8 cellular contexts compared by ENCODE assay signal in the genomic region with DNA sequence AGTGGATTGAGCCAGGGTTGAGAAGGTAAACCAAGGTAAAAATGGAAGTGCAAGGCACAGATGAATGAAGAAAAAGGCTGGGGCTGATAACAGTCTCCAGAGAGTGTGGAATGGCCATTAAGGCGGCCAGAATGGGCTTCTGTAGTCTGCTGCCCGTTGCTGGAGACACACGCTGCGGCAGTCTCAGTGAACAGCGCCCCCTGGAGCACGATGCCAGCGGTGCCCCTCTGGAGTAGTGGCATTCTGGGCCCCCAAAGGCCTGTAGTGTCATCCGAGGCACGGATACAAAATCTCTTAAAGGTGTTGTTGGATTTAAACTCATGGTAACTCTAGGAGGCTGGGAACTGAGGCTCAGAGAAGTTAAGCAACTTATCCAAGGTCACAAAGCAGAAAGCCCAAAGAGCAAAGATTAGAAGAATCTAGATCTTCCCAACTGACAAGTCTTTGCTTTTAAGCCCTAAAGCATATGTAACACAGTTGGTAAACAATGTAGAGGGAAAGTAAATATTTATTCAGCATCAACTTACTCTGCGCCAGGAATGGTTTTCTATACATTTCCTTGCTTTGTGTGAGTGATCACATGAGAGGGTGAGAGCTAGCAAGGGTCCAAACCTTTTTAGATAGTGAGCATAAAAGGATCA. TPM values are rescaled to one million over a fixed set of nuclear protein-coding genes. Genes with fewer than 3 reads are reported as not detected.
DNase-seq lines count a peak whose midpoint lies in the region; ATAC-seq and TF ChIP-seq lines count a peak whose summit lies in the region.

No MANE protein-coding gene starts in this region.

- no peaks in the 10 kb centered on the region for H4K20me1 ChIP-seq in osteoblast (ENCODE audit: insufficient read depth, low read length)

- TF ChIP-seq CTCF in epithelial cell of esophagus (IDR thresholded peaks at IDR 0.05; ENCODE audit: insufficient read depth, low read depth, low read length, missing control alignments): peak; percentile 42
- TF ChIP-seq CTCF in osteoblast (IDR thresholded peaks at IDR 0.05; ENCODE audit: extremely low read depth, low read depth, low read length): peak; percentile 83

- H2AFZ ChIP-seq in osteoblast (ENCODE audit: low read length): no peak overlapping the region

- H3K4me3 Mint-ChIP-seq in activated CD8-positive, alpha-beta T cell treated with anti-CD3 and anti-CD28 coated beads, Interleukin-2, amount 10 ng/mL, durations not matched to agents 7 days and 5 days: no peak overlapping the region

- peak; percentile 73 for ATAC-seq in HG02623 (IDR thresholded peaks at IDR 0.05; ENCODE audit: unreplicated experiment)
- ATAC-seq in activated CD8-positive, alpha-beta T cell treated with anti-CD3 and anti-CD28 coated beads, Interleukin-2, amount 10 ng/mL, durations not matched to agents 7 days and 5 days: peak; percentile 77

- POLR2A ChIA-PET in activated CD8-positive, alpha-beta T cell treated with anti-CD3 and anti-CD28 coated beads, Interleukin-2, amount 10 ng/mL, durations not matched to agents 7 days and 5 days (lab: Charles Lee): no interaction called here

- peak; percentile 10 to 31 for DNase-seq in NCI-H2081 (lab: John Stamatoyannopoulos, UW)
- DNase-seq in NCI-H2081 treated with DMSO at 0.1 percent for 48 hours (lab: John Stamatoyannopoulos, UW): no peak
- DNase-seq in NCI-H146 (lab: John Stamatoyannopoulos, UW): peak; percentile 18
- peak; percentile 73 for DNase-seq in activated CD8-positive, alpha-beta T cell treated with anti-CD3 and anti-CD28 coated beads, Interleukin-2, amount 10 ng/mL, durations not matched to agents 7 days and 5 days
- peak; percentile 42 for DNase-seq in epithelial cell of esophagus (ENCODE audit: low read depth)
- peak; percentile 84 for DNase-seq in osteoblast (ENCODE audit: insufficient read length, low spot score, missing footprints)
- DNase-seq in NCI-H1436 treated with DMSO at 0.1 percent for 48 hours (lab: John Stamatoyannopoulos, UW): no peak

- no peaks in the 10 kb centered on the region for H3K36me3 ChIP-seq in osteoblast (ENCODE audit: insufficient read depth, low read length)

- CTCF ChIA-PET in activated CD8-positive, alpha-beta T cell treated with anti-CD3 and anti-CD28 coated beads, Interleukin-2, amount 10 ng/mL, durations not matched to agents 7 days and 5 days (lab: Charles Lee): interaction anchor here (0.5 to 7.0 kb wide), 13 partner anchors 10 to 691 kb away, joined by 3 to 61 read pairs (median 4); no protein-coding TSS in a partner anchor

- H3K4me1 ChIP-seq in osteoblast (ENCODE audit: insufficient read depth, low read length): no peaks in the 10 kb centered on the region

- no peak overlapping the region for H3K27ac ChIP-seq in osteoblast (ENCODE audit: low read depth, low read length)

- no peaks in the 10 kb centered on the region for H3K9me3 ChIP-seq in osteoblast (ENCODE audit: low read depth, low read length)

- peaks cover 12% of the 10 kb centered on the region for H3K27me3 ChIP-seq in osteoblast (ENCODE audit: insufficient read depth, low read length)

- H3K79me2 ChIP-seq in osteoblast (ENCODE audit: insufficient read depth, low read length): no peaks in the 10 kb centered on the region

- peaks cover 23% of the 10 kb centered on the region for H3K4me1 Mint-ChIP-seq in activated CD8-positive, alpha-beta T cell treated with anti-CD3 and anti-CD28 coated beads, Interleukin-2, amount 10 ng/mL, durations not matched to agents 7 days and 5 days (ENCODE audit: low read depth)

- H3K27me3 Mint-ChIP-seq in activated CD8-positive, alpha-beta T cell treated with anti-CD3 and anti-CD28 coated beads, Interleukin-2, amount 10 ng/mL, durations not matched to agents 7 days and 5 days (ENCODE audit: low read depth): no peaks in the 10 kb centered on the region

- no peak overlapping the region for H3K4me3 ChIP-seq in epithelial cell of esophagus (ENCODE audit: low read length)
- H3K4me3 ChIP-seq in osteoblast (ENCODE audit: insufficient read depth, low read length): no peak overlapping the region

- H3K36me3 Mint-ChIP-seq in activated CD8-positive, alpha-beta T cell treated with anti-CD3 and anti-CD28 coated beads, Interleukin-2, amount 10 ng/mL, durations not matched to agents 7 days and 5 days (ENCODE audit: low read depth): no peaks in the 10 kb centered on the region

- H3K27ac Mint-ChIP-seq in activated CD8-positive, alpha-beta T cell treated with anti-CD3 and anti-CD28 coated beads, Interleukin-2, amount 10 ng/mL, durations not matched to agents 7 days and 5 days: no peak overlapping the region

- no peaks in the 10 kb centered on the region for H3K9me3 Mint-ChIP-seq in activated CD8-positive, alpha-beta T cell treated with anti-CD3 and anti-CD28 coated beads, Interleukin-2, amount 10 ng/mL, durations not matched to agents 7 days and 5 days (ENCODE audit: insufficient read depth)

- no peak overlapping the region for H3K4me2 ChIP-seq in osteoblast (ENCODE audit: insufficient read depth, low read length)

RNA-seq across cellular contexts. Expression of gene KCNJ1, which starts 18.2 kb away (rescaled TPM):
- total RNA-seq in activated CD8-positive, alpha-beta T cell treated with anti-CD3 and anti-CD28 coated beads, Interleukin-2, amount 10 ng/mL, durations not matched to agents 7 days and 5 days: not detected
- not detected in 2 replicates for total RNA-seq in osteoblast

RNA-seq across cellular contexts. Expression of gene KCNJ5, which starts 42.2 kb away (rescaled TPM):
- not detected for total RNA-seq in activated CD8-positive, alpha-beta T cell treated with anti-CD3 and anti-CD28 coated beads, Interleukin-2, amount 10 ng/mL, durations not matched to agents 7 days and 5 days
- total RNA-seq in osteoblast: 0.29 and 0.36 TPM in 2 replicates

Comparison
In these comparisons a context has a peak if more than half of its experiments do, and no peak if none do; other contexts are left out.
1. DNase-seq: peak in NCI-H2081 (2 of 2), NCI-H146 (single experiment), activated CD8-positive, alpha-beta T cell treated with anti-CD3 and anti-CD28 coated beads, Interleukin-2, amount 10 ng/mL, durations not matched to agents 7 days and 5 days (single experiment), epithelial cell of esophagus (single experiment) and osteoblast (single experiment); none in NCI-H2081 treated with DMSO at 0.1 percent for 48 hours (single experiment) and NCI-H1436 treated with DMSO at 0.1 percent for 48 hours (single experiment).